16 cellular contexts compared by ENCODE assay signal in genomic region chr11:78313898-78314297, GRCh38.
DNase-seq lines count a peak whose midpoint lies in the region; ATAC-seq and TF ChIP-seq lines count a peak whose summit lies in the region.
"Had no signal": no experiment of that assay in that cellular context is flagged by ENCODE, and none has a peak within 500 bp of the region (broad histone marks: within the 10 kb centered on the region; RNA-seq: fewer than 3 reads in every experiment).

No MANE protein-coding gene starts in this region.

- H3K27ac ChIP-seq in epithelial cell of prostate: peak overlapping the region; percentile 36
- H3K27ac ChIP-seq: body of pancreas, pancreas, SK-N-MC had no signal

- no peak overlapping the region for H3K4me3 ChIP-seq in NB4 (ENCODE audit: low read depth, low read length)
- H3K4me3 ChIP-seq: body of pancreas, gastrocnemius medialis, pancreas, SK-N-MC had no signal

- no peak for ATAC-seq in GM19023 (IDR thresholded peaks at IDR 0.05; ENCODE audit: unreplicated experiment)
- no peak for ATAC-seq in GM18519 (IDR thresholded peaks at IDR 0.05; ENCODE audit: low FRiP score, unreplicated experiment)

- TF ChIP-seq POLR2A in NB4 (IDR thresholded peaks at IDR 0.05; ENCODE audit: extremely low read depth, insufficient read length): no peak

- intact Hi-C loops in posterior vena cava (cut with DNase I): loop anchor here (10.0 kb wide), 2 partner anchors 59 to 159 kb away; no protein-coding TSS in a partner anchor

- no peak for TF ChIP-seq CTCF in NB4 (IDR thresholded peaks at IDR 0.05; ENCODE audit: low read depth, low read length)

- DNase-seq in ELR (ENCODE audit: low read depth): peak; percentile 7
- DNase-seq in NB4 (ENCODE audit: low read depth): peak; percentile 81
- no peak for DNase-seq in epithelial cell of prostate (ENCODE audit: low read depth, low spot score)
- DNase-seq in renal cortical epithelial cell (ENCODE audit: low read depth): peak; percentile 76
- DNase-seq in posterior vena cava (ENCODE audit: low spot score): no peak
- no peak for DNase-seq in activated CD8-positive, alpha-beta memory T cell treated with anti-CD3 and anti-CD28 coated beads, Interleukin-2, amount 50 U/mL, for 48 hours
- DNase-seq: activated CD8-positive, alpha-beta memory T cell treated with anti-CD3 and anti-CD28 coated beads for 24 hours; BE2C; effector CD8-positive, alpha-beta T cell; gastrocnemius medialis; stimulated activated CD4-positive, alpha-beta T cell treated with anti-CD3 and anti-CD28 coated beads, Interleukin-12 subunit alpha, Interleukin-12 subunit beta, amount 100 ng/mL, for 4 hours had no signal

Comparison
In these comparisons a context has a peak if more than half of its experiments do, and no peak if none do; other contexts are left out.
1. DNase-seq: peak in ELR (single experiment), NB4 (single experiment) and renal cortical epithelial cell (single experiment); none in epithelial cell of prostate (single experiment), posterior vena cava (single experiment) and activated CD8-positive, alpha-beta memory T cell treated with anti-CD3 and anti-CD28 coated beads, Interleukin-2, amount 50 U/mL, for 48 hours (single experiment).